In the genomic region with DNA sequence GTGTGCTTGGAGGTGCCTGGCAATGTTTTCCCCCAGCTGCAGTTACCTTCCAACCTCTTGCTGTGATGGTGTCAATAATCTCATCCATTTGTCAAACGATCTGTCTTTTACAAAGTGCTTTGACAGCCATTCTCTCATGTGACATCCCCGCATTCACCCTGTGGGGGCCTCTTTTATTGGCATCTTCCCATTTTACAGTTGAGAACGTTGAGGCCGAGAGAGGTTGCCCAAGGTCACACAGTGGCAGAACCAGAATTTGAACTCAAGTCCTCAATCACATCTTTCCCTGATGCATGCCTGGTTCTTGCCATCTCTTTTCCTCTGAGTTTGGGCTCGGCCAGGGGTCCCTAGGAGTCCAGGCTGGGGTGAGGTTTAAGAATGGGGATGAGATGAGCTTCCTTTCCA, we compare ENCODE assay signal across 9 cellular contexts. TPM values are rescaled to one million over a fixed set of nuclear protein-coding genes. Genes with fewer than 3 reads are reported as not detected.
A peak's percentile ranks its signal among the peaks of the same experiment; 100 is the strongest.
DNase-seq lines count a peak whose midpoint lies in the region; ATAC-seq and TF ChIP-seq lines count a peak whose summit lies in the region.
"Had no signal": no experiment of that assay in that cellular context is flagged by ENCODE, and none has a peak within 500 bp of the region (broad histone marks: within the 10 kb centered on the region; RNA-seq: fewer than 3 reads in every experiment).

No MANE protein-coding gene starts in this region.

- H3K36me3 ChIP-seq in adipocyte (ENCODE audit: control insufficient read depth, insufficient read depth, low read length, severe bottlenecking) (peaks cover 39% of the 10 kb centered on the region), left lung (peaks cover 0 to 42% of the 10 kb centered on the region in 2 donors)

- CTCF ChIA-PET in activated CD4-positive, alpha-beta T cell treated with anti-CD3 and anti-CD28 coated beads for 36 hours (lab: Charles Lee), result interaction anchor here (0.6 to 1.3 kb wide), 6 partner anchors 9 to 274 kb away, joined by 3 to 4 read pairs (median 3); a partner anchor contains a TSS

- TF ChIP-seq CTCF in left lung (IDR thresholded peaks at IDR 0.05), result no peak

- H3K4me1 Mint-ChIP-seq in activated CD4-positive, alpha-beta T cell treated with anti-CD3 and anti-CD28 coated beads for 36 hours, result peaks cover 31% of the 10 kb centered on the region

- POLR2A ChIA-PET in activated CD4-positive, alpha-beta T cell treated with anti-CD3 and anti-CD28 coated beads for 36 hours (lab: Charles Lee), result interaction anchor here (0.7 to 1.1 kb wide), 2 partner anchors 10 to 18 kb away, joined by 4 read pairs; no protein-coding TSS in a partner anchor

- H3K27ac ChIP-seq in left lung (peak overlapping the region; percentile 88 to 91), temporal lobe (ENCODE audit: low read depth, low read length) (peak overlapping the region; percentile 45)

- peak overlapping the region; percentile 87 for H3K4me3 Mint-ChIP-seq in activated CD4-positive, alpha-beta T cell treated with anti-CD3 and anti-CD28 coated beads for 36 hours

- intact Hi-C loops in activated CD4-positive, alpha-beta T cell treated with anti-CD3 and anti-CD28 coated beads for 36 hours (cut with DNase I, micrococcal nuclease), result no loop called here
- intact Hi-C loops in left lung (cut with DNase I), result no loop called here

- H3K27me3 Mint-ChIP-seq in activated CD4-positive, alpha-beta T cell treated with anti-CD3 and anti-CD28 coated beads for 36 hours, result no peaks in the 10 kb centered on the region

- no peak for ATAC-seq in activated CD4-positive, alpha-beta T cell treated with anti-CD3 and anti-CD28 coated beads for 36 hours
- ATAC-seq in left lung (no peak), HG03139 (IDR thresholded peaks at IDR 0.05; ENCODE audit: unreplicated experiment) (no peak), HG02938 (IDR thresholded peaks at IDR 0.05; ENCODE audit: unreplicated experiment) (no peak)

- H3K4me3 ChIP-seq in adipocyte (ENCODE audit: low read length) (peak overlapping the region; percentile 96), left lung (peak overlapping the region; percentile 81 to 97)

- peak overlapping the region; percentile 99 for H3K9ac ChIP-seq in adipocyte (ENCODE audit: low read length)

- H3K4me1 ChIP-seq in adipocyte (ENCODE audit: control insufficient read depth, insufficient read depth, low read length), result peaks cover 26% of the 10 kb centered on the region
- H3K4me1 ChIP-seq in left lung, result peaks cover 29 to 47% of the 10 kb centered on the region in 2 donors

- peaks cover 4% of the 10 kb centered on the region for H3K9me3 Mint-ChIP-seq in activated CD4-positive, alpha-beta T cell treated with anti-CD3 and anti-CD28 coated beads for 36 hours (ENCODE audit: low read depth)

- peak overlapping the region; percentile 86 for H3K27ac Mint-ChIP-seq in activated CD4-positive, alpha-beta T cell treated with anti-CD3 and anti-CD28 coated beads for 36 hours

- no peaks in the 10 kb centered on the region for H3K9me3 ChIP-seq in adipocyte (ENCODE audit: control insufficient read depth, low read length)
- no peaks in the 10 kb centered on the region for H3K9me3 ChIP-seq in left lung

- no peaks in the 10 kb centered on the region for H3K27me3 ChIP-seq in adipocyte (replicated peaks; ENCODE audit: control insufficient read depth, insufficient read depth, low read length)
- no peaks in the 10 kb centered on the region for H3K27me3 ChIP-seq in left lung

- DNase-seq in activated CD4-positive, alpha-beta T cell treated with anti-CD3 and anti-CD28 coated beads for 36 hours, result no peak
- no peak for DNase-seq in activated CD4-positive, alpha-beta T cell treated with anti-CD3 and anti-CD28 coated beads for 1 hour
- DNase-seq in adipocyte (ENCODE audit: low read depth) (no peak), left lung (no peak), GF-D8 (lab: John Stamatoyannopoulos, UW) (no peak)
- DNase-seq: stimulated activated CD4-positive, alpha-beta T cell treated with anti-CD3 and anti-CD28 coated beads, Interleukin-2, amount 100 ng/mL, for 48 hours had no signal

- H3K36me3 Mint-ChIP-seq in activated CD4-positive, alpha-beta T cell treated with anti-CD3 and anti-CD28 coated beads for 36 hours (ENCODE audit: low read depth), result peaks cover 35% of the 10 kb centered on the region

RNA-seq across cellular contexts. Expression of a gene that starts 1.5 kb away (rescaled TPM):
- 10 to 100 TPM; 24.1 to 24.4 TPM for total RNA-seq in activated CD4-positive, alpha-beta T cell treated with anti-CD3 and anti-CD28 coated beads for 36 hours
- total RNA-seq in left lung (10 to 100 TPM; 61.4 to 64.5 TPM), temporal lobe (42.0 TPM)

RNA-seq across cellular contexts. Expression of a gene that starts 13.3 kb away (rescaled TPM):
- 10 to 100 TPM; 34.6 to 42.5 TPM for total RNA-seq in activated CD4-positive, alpha-beta T cell treated with anti-CD3 and anti-CD28 coated beads for 36 hours
- total RNA-seq in left lung (100 to 1,000 TPM; 122 to 154 TPM), temporal lobe (16.7 TPM)

RNA-seq across cellular contexts. Expression of a gene that starts 20.3 kb away (rescaled TPM):
- 10 to 100 TPM; 25.1 to 36.8 TPM for total RNA-seq in activated CD4-positive, alpha-beta T cell treated with anti-CD3 and anti-CD28 coated beads for 36 hours
- total RNA-seq in left lung, result 10 to 100 TPM; 14.4 to 17.4 TPM
- total RNA-seq in temporal lobe, result 17.5 TPM

RNA-seq across cellular contexts. Expression of a gene that starts 20.9 kb away (rescaled TPM):
- total RNA-seq in activated CD4-positive, alpha-beta T cell treated with anti-CD3 and anti-CD28 coated beads for 36 hours, result 100 to 1,000 TPM in 1 of 2 experiments, 10 to 100 TPM in 1; 80.1 to 106 TPM
- 10 to 100 TPM; 55.5 to 59.6 TPM for total RNA-seq in left lung
- total RNA-seq in temporal lobe, result 23.4 TPM

RNA-seq across cellular contexts. Expression of a gene that starts 35.7 kb away (rescaled TPM):
- total RNA-seq in activated CD4-positive, alpha-beta T cell treated with anti-CD3 and anti-CD28 coated beads for 36 hours, result 1 to 10 TPM in 1 of 2 experiments, under 1 TPM in 1; 0.69 to 1.3 TPM
- total RNA-seq in left lung, result 1 to 10 TPM; 2.5 to 2.7 TPM
- total RNA-seq in temporal lobe, result 13.5 TPM
